2 cellular contexts compared by ENCODE assay signal in genomic region chr11:74025467-74026166, GRCh38.
TF ChIP-seq lines count a peak whose summit lies in the region.

No MANE protein-coding gene starts in this region.

TF ChIP-seq in K562, 482 proteins besides CTCF, POLR2A, EP300 and RAD21:
- TF ChIP-seq ZNF121 (CRISPR knock-in tag; conservative IDR thresholded peaks at IDR 0.05) (0 out of 2 replicates have a peak, but pooled peaks have one; percentile 4), ZNF668 (CRISPR knock-in tag; IDR thresholded peaks at IDR 0.05) (no peak)
TF ChIP-seq in K562: peak in this region for 1.

TF ChIP-seq in HepG2, 621 proteins besides CTCF, POLR2A, EP300 and RAD21:
- TF ChIP-seq ATF5 (CRISPR knock-in tag; IDR thresholded peaks at IDR 0.05; ENCODE audit: low read depth) (no peak), MBNL3 (CRISPR knock-in tag; conservative IDR thresholded peaks at IDR 0.05) (no peak), TOPORS (CRISPR knock-in tag; IDR thresholded peaks at IDR 0.05) (no peak), TARDBP (CRISPR knock-in tag; IDR thresholded peaks at IDR 0.05) (no peak), ZNF513 (CRISPR knock-in tag; conservative IDR thresholded peaks at IDR 0.05) (no peak), HIVEP1 (CRISPR knock-in tag; IDR thresholded peaks at IDR 0.05) (no peak), U2AF1 (optimal IDR thresholded peaks at IDR 0.05; ENCODE audit: low read depth, low read length) (no peak), MNT (IDR thresholded peaks at IDR 0.05) (no peak), SIX1 (CRISPR knock-in tag; IDR thresholded peaks at IDR 0.05; ENCODE audit: borderline replicate concordance) (no peak), ZNF790 (CRISPR knock-in tag; IDR thresholded peaks at IDR 0.05; ENCODE audit: borderline replicate concordance) (no peak), HINFP (CRISPR knock-in tag; IDR thresholded peaks at IDR 0.05; ENCODE audit: low read depth) (no peak), ZNF839 (CRISPR knock-in tag; IDR thresholded peaks at IDR 0.05; ENCODE audit: borderline replicate concordance) (no peak), TBL1XR1 (IDR thresholded peaks at IDR 0.05; ENCODE audit: borderline replicate concordance, low read length, partially characterized antibody) (no peak), DBP (CRISPR knock-in tag; IDR thresholded peaks at IDR 0.05; ENCODE audit: not compliant biosample characterization) (no peak), ZNF850 (CRISPR knock-in tag; conservative IDR thresholded peaks at IDR 0.05) (no peak)
